In genomic region chr3:124791639-124792111, GRCh38 we compare ENCODE assay signal across 10 cellular contexts.
DNase-seq lines count a peak whose midpoint lies in the region; ATAC-seq, FAIRE-seq and TF ChIP-seq lines count a peak whose summit lies in the region.
"Had no signal": no experiment of that assay in that cellular context is flagged by ENCODE, and none has a peak within 500 bp of the region (broad histone marks: within the 10 kb centered on the region; RNA-seq: fewer than 3 reads in every experiment).

No MANE protein-coding gene starts in this region.

- H3K27me3 ChIP-seq in keratinocyte (ENCODE audit: control insufficient read depth, extremely low read depth, insufficient read depth, low read length) = no peaks in the 10 kb centered on the region
- H3K27me3 ChIP-seq in suprapubic skin = no peaks in the 10 kb centered on the region

- H3K4me3 ChIP-seq in astrocyte of the spinal cord (ENCODE audit: low read depth, low read length) (no peak overlapping the region), keratinocyte (ENCODE audit: control insufficient read depth in 2 of 3, extremely low read depth in 1 of 3, insufficient read depth in 2 of 3, low read depth in 1 of 3, low read length in 3 of 3) (no peak overlapping the region), suprapubic skin (no peak overlapping the region)

- in situ Hi-C loops in astrocyte of the spinal cord (cut with HindIII; ENCODE audit: low sequenced_read_pairs) = no loop called here

- ATAC-seq in GM18858 (IDR thresholded peaks at IDR 0.05; ENCODE audit: unreplicated experiment) = no peak

- no peak overlapping the region for H2AFZ ChIP-seq in keratinocyte (ENCODE audit: control insufficient read depth, low read length)

- peaks cover 7 to 31% of the 10 kb centered on the region in 2 experiments for H3K36me3 ChIP-seq in keratinocyte (ENCODE audit: control insufficient read depth in 2 of 2, extremely low read depth in 1 of 2, insufficient read depth in 2 of 2, low read length in 2 of 2)
- peaks cover 15% of the 10 kb centered on the region for H3K36me3 ChIP-seq in suprapubic skin

- no peak for TF ChIP-seq POLR2A in suprapubic skin (IDR thresholded peaks at IDR 0.05)

- H3K4me1 ChIP-seq in keratinocyte (ENCODE audit: control insufficient read depth, extremely low read depth, insufficient read depth, low read length) = peaks cover 41% of the 10 kb centered on the region
- peaks cover 68% of the 10 kb centered on the region for H3K4me1 ChIP-seq in suprapubic skin

- H3K9me1 ChIP-seq in keratinocyte (ENCODE audit: control insufficient read depth, extremely low read depth, insufficient read depth, low read length) = no peaks in the 10 kb centered on the region

- dilution Hi-C loops in keratinocyte (cut with MboI; ENCODE audit: extremely low pct_ligation_motif_present, low sequenced_read_pairs) = no loop called here

- TF ChIP-seq EP300 in suprapubic skin (IDR thresholded peaks at IDR 0.05) = no peak

- FAIRE-seq in keratinocyte (lab: Jason Lieb, UNC) = peak; percentile 87
- FAIRE-seq: GM18507 had no signal

- peak overlapping the region; percentile 78 for H3K4me2 ChIP-seq in keratinocyte (ENCODE audit: control insufficient read depth, extremely low read depth, insufficient read depth, low read depth, low read length)

- TF ChIP-seq CTCF in astrocyte of the spinal cord (IDR thresholded peaks at IDR 0.05; ENCODE audit: low read depth, low read length) = no peak
- no peak for TF ChIP-seq CTCF in keratinocyte (optimal IDR thresholded peaks at IDR 0.05 in 1 of 3, IDR thresholded peaks at IDR 0.05 in 1 of 3, conservative IDR thresholded peaks at IDR 0.05 in 1 of 3; ENCODE audit: extremely low read depth in 1 of 3, insufficient read depth in 2 of 3, low read length in 3 of 3)
- no peak for TF ChIP-seq CTCF in suprapubic skin (IDR thresholded peaks at IDR 0.05)

- H3K27ac ChIP-seq in keratinocyte (ENCODE audit: control insufficient read depth, insufficient read depth, low read length) (peak overlapping the region; percentile 87), suprapubic skin (peak overlapping the region; percentile 84)

- peak overlapping the region; percentile 19 for H3K9ac ChIP-seq in keratinocyte (ENCODE audit: control insufficient read depth, extremely low read depth, insufficient read depth, low read length)

- DNase-seq in HS-27A (ENCODE audit: low read depth) (peak; percentile 86), astrocyte of the spinal cord (ENCODE audit: low read depth, low spot score) (peak; percentile 94), keratinocyte (ENCODE audit: low read depth, low spot score) (no peak), suprapubic skin (ENCODE audit: low spot score in 2 of 2) (peak in 1 of 2 donors; percentile 88), KG1 (lab: John Stamatoyannopoulos, UW) (no peak), NCI-H82 (lab: John Stamatoyannopoulos, UW) (no peak)
- DNase-seq: NCI-H446; stimulated activated CD4-positive, alpha-beta T cell treated with anti-CD3 and anti-CD28 coated beads, Interleukin-4, amount 100 ng/mL, for 1 hour had no signal

- H3K79me2 ChIP-seq in keratinocyte (ENCODE audit: control insufficient read depth, insufficient read depth, low read length) = peaks cover 11% of the 10 kb centered on the region

- WGBS in suprapubic skin = 19% methylated on average over 5 of the region's 8 CpGs

- peaks cover 7% of the 10 kb centered on the region for H4K20me1 ChIP-seq in keratinocyte (ENCODE audit: control insufficient read depth, extremely low read depth, insufficient read depth, low read length)

- H3K9me3 ChIP-seq in keratinocyte (ENCODE audit: control insufficient read depth, low read depth, low read length) = no peaks in the 10 kb centered on the region
- no peaks in the 10 kb centered on the region for H3K9me3 ChIP-seq in suprapubic skin

Comparison
In these comparisons a context has a peak if more than half of its experiments do, and no peak if none do; other contexts are left out.
1. DNase-seq: peak in HS-27A (single experiment) and astrocyte of the spinal cord (single experiment); none in keratinocyte (single experiment), KG1 (single experiment) and NCI-H82 (single experiment).